Comparison of ENCODE assay signal across 25 cellular contexts in genomic region chr5:121263456-121263855, GRCh38.
A peak's percentile ranks its signal among the peaks of the same experiment; 100 is the strongest.
DNase-seq lines count a peak whose midpoint lies in the region; ATAC-seq, FAIRE-seq and TF ChIP-seq lines count a peak whose summit lies in the region.
"Had no signal": no experiment of that assay in that cellular context is flagged by ENCODE, and none has a peak within 500 bp of the region (broad histone marks: within the 10 kb centered on the region; RNA-seq: fewer than 3 reads in every experiment).

No MANE protein-coding gene starts in this region.

- no peak for TF ChIP-seq POLR2A in IMR-90 (IDR thresholded peaks at IDR 0.05; ENCODE audit: low read depth, low read length)
- no peak for TF ChIP-seq POLR2A in thyroid gland (IDR thresholded peaks at IDR 0.05)

- H3K18ac ChIP-seq in IMR-90 (ENCODE audit: low read depth, low read length) = no peak overlapping the region

- no peak overlapping the region for H2BK15ac ChIP-seq in IMR-90 (ENCODE audit: low read depth, low read length)

- H3K4me3 ChIP-seq in IMR-90 (ENCODE audit: insufficient read depth, low read depth, low read length) = no peak overlapping the region
- H3K4me3 ChIP-seq in thyroid gland (replicated peaks in 1 of 3) = no peak overlapping the region
- no peak overlapping the region for H3K4me3 ChIP-seq in small intestine (ENCODE audit: low read depth in 1 of 2, low read length in 2 of 2)
- H3K4me3 ChIP-seq: BLaER1 had no signal

- H2AK5ac ChIP-seq in IMR-90 (ENCODE audit: low read depth, low read length) = no peak overlapping the region

- H3K4me2 ChIP-seq in IMR-90 (ENCODE audit: low read depth, low read length) = no peak overlapping the region
- H3K4me2 ChIP-seq: BLaER1 had no signal

- no peak for FAIRE-seq in small intestine (lab: Jason Lieb, UNC)
- FAIRE-seq: A204.1, D721Med, G401.6, GM12891, GM19239 had no signal

- no peak overlapping the region for H2BK120ac ChIP-seq in IMR-90 (ENCODE audit: low read depth, low read length)

- no peak overlapping the region for H3K14ac ChIP-seq in IMR-90 (replicated peaks; ENCODE audit: low read depth, low read length)

- TF ChIP-seq CTCF in IMR-90 (conservative IDR thresholded peaks at IDR 0.05; ENCODE audit: low read depth, low read length) (no peak), thyroid gland (IDR thresholded peaks at IDR 0.05) (no peak)

- TF ChIP-seq RAD21 in IMR-90 (IDR thresholded peaks at IDR 0.05; ENCODE audit: low read length) = no peak

- BruUV-seq in IMR-90 (replicated peaks; lab: Mats Ljungman, UMichigan) = no TSS peak

- dilution Hi-C loops in IMR-90 (cut with HindIII; ENCODE audit: low sequenced_read_pairs, unreplicated experiment) = no loop called here

- in situ Hi-C loops in Caki2 (cut with HindIII; ENCODE audit: low pct_unique_long_range_greater_than_20kb, low sequenced_read_pairs) (no loop called here), IMR-90 (cut with MboI; ENCODE audit: low sequenced_read_pairs) (no loop called here)

- H4K8ac ChIP-seq in IMR-90 (ENCODE audit: low read depth in 2 of 2, low read length in 2 of 2) = no peak overlapping the region

- H3K9me1 ChIP-seq in IMR-90 (ENCODE audit: insufficient read depth, low read length) = no peaks in the 10 kb centered on the region

- no peaks in the 10 kb centered on the region for H3K79me1 ChIP-seq in IMR-90 (ENCODE audit: low read depth in 1 of 2, low read length in 2 of 2)

- H2BK5ac ChIP-seq in IMR-90 (ENCODE audit: low read depth, low read length, poor library complexity, severe bottlenecking) = no peak overlapping the region

- no peaks in the 10 kb centered on the region for H4K20me1 ChIP-seq in IMR-90 (ENCODE audit: insufficient read depth, low read length)
- H4K20me1 ChIP-seq: BLaER1 had no signal

- no peak overlapping the region for H4K5ac ChIP-seq in IMR-90 (ENCODE audit: low read depth, low read length)

- H3K4ac ChIP-seq in IMR-90 (ENCODE audit: low read depth, low read length) = no peak overlapping the region

- no peak overlapping the region for H2BK20ac ChIP-seq in IMR-90 (ENCODE audit: low read depth, low read length)

- no peak overlapping the region for H3K56ac ChIP-seq in IMR-90 (ENCODE audit: extremely low read depth, insufficient read depth, low read length)

- WGBS in IMR-90 (ENCODE audit: extremely low coverage in 2 of 2, insufficient read length in 1 of 2), 2 experiments = 84% methylated on average over 3 of the region's 3 CpGs; no CpG with 5 or more reads in 1 of the 2 experiments
- WGBS in thyroid gland, 2 donors = 30 to 34% methylated on average over 3 of the region's 3 CpGs
- WGBS in small intestine, 3 donors = 72 to 86% (median 74%) methylated on average over 3 of the region's 3 CpGs

- intact Hi-C loops in IMR-90 (cut with micrococcal nuclease) = no loop called here
- intact Hi-C loops in thyroid gland (cut with DNase I) = no loop called here

- H3K27me3 ChIP-seq in IMR-90 (ENCODE audit: control insufficient read depth, insufficient read depth, low read length) (no peaks in the 10 kb centered on the region), thyroid gland (no peaks in the 10 kb centered on the region), small intestine (ENCODE audit: control insufficient read depth in 2 of 2, insufficient read depth in 2 of 2, low read length in 2 of 2) (no peaks in the 10 kb centered on the region)
- H3K27me3 ChIP-seq: BE2C, BLaER1 had no signal

- no peak overlapping the region for H3K9ac ChIP-seq in IMR-90 (ENCODE audit: low read depth, low read length)
- H3K9ac ChIP-seq: BLaER1 had no signal

- peak overlapping the region; percentile 28 for H2AFZ ChIP-seq in IMR-90 (replicated peaks; ENCODE audit: low read length, poor library complexity)

- ATAC-seq in IMR-90 (ENCODE audit: low read depth) (no peak), GM18511 (IDR thresholded peaks at IDR 0.05; ENCODE audit: unreplicated experiment) (no peak), GM18870 (IDR thresholded peaks at IDR 0.05; ENCODE audit: unreplicated experiment) (no peak)

- H3K9me3 ChIP-seq in IMR-90 (ENCODE audit: control insufficient read depth, insufficient read depth, low read length) = no peaks in the 10 kb centered on the region
- H3K9me3 ChIP-seq in thyroid gland = no peaks in the 10 kb centered on the region
- no peaks in the 10 kb centered on the region for H3K9me3 ChIP-seq in small intestine (ENCODE audit: control insufficient read depth, low read depth)
- H3K9me3 ChIP-seq: BE2C, BLaER1 had no signal

- CTCF ChIA-PET in IMR-90 (lab: Yijun Ruan, JAX) = no interaction called here

- no peak overlapping the region for H2AK9ac ChIP-seq in IMR-90 (replicated peaks; ENCODE audit: low read depth, low read length, poor library complexity)

- H3K36me3 ChIP-seq in IMR-90 (ENCODE audit: control insufficient read depth, insufficient read depth, low read length) (no peaks in the 10 kb centered on the region), thyroid gland (no peaks in the 10 kb centered on the region), small intestine (ENCODE audit: control insufficient read depth in 2 of 2, insufficient read depth in 2 of 2, low read length in 2 of 2) (no peaks in the 10 kb centered on the region)
- H3K36me3 ChIP-seq: BE2C, BLaER1 had no signal

- H3K4me1 ChIP-seq in IMR-90 (ENCODE audit: control insufficient read depth, insufficient read depth, low read length) = no peaks in the 10 kb centered on the region
- H3K4me1 ChIP-seq in thyroid gland = no peaks in the 10 kb centered on the region
- H3K4me1 ChIP-seq in small intestine (ENCODE audit: control insufficient read depth in 2 of 2, insufficient read depth in 1 of 2, low read depth in 1 of 2, low read length in 1 of 2) = no peaks in the 10 kb centered on the region
- H3K4me1 ChIP-seq: BE2C, BLaER1 had no signal

- H3K27ac ChIP-seq in IMR-90 (ENCODE audit: insufficient read depth, low read length) (no peak overlapping the region), thyroid gland (no peak overlapping the region), small intestine (ENCODE audit: low read depth in 1 of 2, low read length in 1 of 2) (no peak overlapping the region)
- H3K27ac ChIP-seq: BLaER1 had no signal

- DNase-seq in Caki2 (ENCODE audit: low read depth) (peak; percentile 33), IMR-90 (no peak), left kidney (ENCODE audit: low read depth, low spot score) (peak; percentile 1), thyroid gland (peak; percentile 23 to 56), inferior parietal cortex (ENCODE audit: extremely low spot score) (no peak), small intestine (no peak)
- DNase-seq: 8988T; ACHN; BE2C; C1 segment of cervical spinal cord; Calu3; CD4-positive, alpha-beta memory T cell; CD4-positive, CD25-positive, alpha-beta regulatory T cell; CD8-positive, alpha-beta memory T cell; COR-L47; DMS79 treated with DMSO at 0.1 percent for 48 hours; GF-D8 had no signal

- POLR2A ChIA-PET in IMR-90 (lab: Charles Lee; ENCODE audit: unreplicated experiment) = no interaction called here

- no peak overlapping the region for H3K23ac ChIP-seq in IMR-90 (ENCODE audit: low read depth, low read length)

- no peak overlapping the region for H4K91ac ChIP-seq in IMR-90 (ENCODE audit: insufficient read depth, low read depth, low read length)

TF ChIP-seq in IMR-90, 13 proteins besides CTCF, POLR2A, EP300 and RAD21:
- TF ChIP-seq CEBPB (IDR thresholded peaks at IDR 0.05; ENCODE audit: low read depth, low read length) (no peak), MXI1 (IDR thresholded peaks at IDR 0.05; ENCODE audit: borderline replicate concordance, low read depth, low read length) (no peak), CHD1 (IDR thresholded peaks at IDR 0.05; ENCODE audit: low read depth, low read length) (no peak)

Comparison
In these comparisons a context has a peak if more than half of its experiments do, and no peak if none do; other contexts are left out.
1. DNase-seq: peak in Caki2 (single experiment), left kidney (single experiment) and thyroid gland (2 of 2); none in IMR-90 (single experiment), inferior parietal cortex (single experiment) and small intestine (single experiment).